Comparison of ENCODE assay signal across 1 cellular context in genomic region chr1:206890690-206891089, GRCh38.
A peak's percentile ranks its signal among the peaks of the same experiment; 100 is the strongest.
TF ChIP-seq lines count a peak whose summit lies in the region.

No MANE protein-coding gene starts in this region.

TF ChIP-seq in K562, 482 proteins besides CTCF, POLR2A, EP300 and RAD21 (continued from another document and continues in another):
- TF ChIP-seq HDAC8 (tag; IDR thresholded peaks at IDR 0.05) = no peak
- no peak for TF ChIP-seq ZNF512 (tag; IDR thresholded peaks at IDR 0.05)
- peak; percentile 26; the same call in 1 of the 2 replicates for TF ChIP-seq MAX (CRISPR knock-in tag; IDR thresholded peaks at IDR 0.05)
- no peak for TF ChIP-seq SP2 (IDR thresholded peaks at IDR 0.05; ENCODE audit: extremely low read depth, low read depth, low read length, poor library complexity, severe bottlenecking)
- TF ChIP-seq JUN (IDR thresholded peaks at IDR 0.05; ENCODE audit: borderline replicate concordance, low read depth, low read length) = no peak
- TF ChIP-seq JUN (CRISPR knock-in tag; IDR thresholded peaks at IDR 0.05; ENCODE audit: borderline replicate concordance) = no peak
- TF ChIP-seq NCOA6 (IDR thresholded peaks at IDR 0.05) = no peak
- no peak for TF ChIP-seq CREB3 (tag; conservative IDR thresholded peaks at IDR 0.05; ENCODE audit: low read depth)
- no peak for TF ChIP-seq RBM39 (optimal IDR thresholded peaks at IDR 0.05; ENCODE audit: low read depth, low read length)
- no peak for TF ChIP-seq FUS (optimal IDR thresholded peaks at IDR 0.05; ENCODE audit: low read depth, low read length)
- TF ChIP-seq TEAD4 (IDR thresholded peaks at IDR 0.05; ENCODE audit: low read length) = no peak
- no peak for TF ChIP-seq TEAD4 (CRISPR knock-in tag; IDR thresholded peaks at IDR 0.05; ENCODE audit: borderline replicate concordance)
- no peak for TF ChIP-seq SIN3A (IDR thresholded peaks at IDR 0.05; ENCODE audit: borderline replicate concordance in 2 of 2, control insufficient read depth in 1 of 2, low read depth in 2 of 2, low read length in 2 of 2)
- no peak for TF ChIP-seq ZNF165 (CRISPR knock-in tag; IDR thresholded peaks at IDR 0.05; ENCODE audit: borderline replicate concordance)
- no peak for TF ChIP-seq SFPQ (IDR thresholded peaks at IDR 0.05; ENCODE audit: low read depth, low read length)
- 0 out of 4 replicates have a peak, but pooled peaks of 1 of the 2 experiments have one; percentile 27 for TF ChIP-seq TEAD1 (CRISPR knock-in tag; IDR thresholded peaks at IDR 0.05)
- TF ChIP-seq DACH1 (IDR thresholded peaks at IDR 0.05; ENCODE audit: partially characterized antibody) = no peak
- no peak for TF ChIP-seq BCOR (IDR thresholded peaks at IDR 0.05)
- TF ChIP-seq ZNF146 (CRISPR knock-in tag; IDR thresholded peaks at IDR 0.05; ENCODE audit: unreplicated experiment) = no peak
- no peak for TF ChIP-seq NFXL1 (CRISPR knock-in tag; IDR thresholded peaks at IDR 0.05)
- no peak for TF ChIP-seq GTF2B (IDR thresholded peaks at IDR 0.05; ENCODE audit: extremely low read depth, insufficient read length)
- no peak for TF ChIP-seq YY1 (IDR thresholded peaks at IDR 0.05; ENCODE audit: borderline replicate concordance in 1 of 3, control insufficient read depth in 1 of 3, extremely low read depth in 1 of 3, insufficient read depth in 3 of 3, insufficient read length in 1 of 3, insufficient replicate concordance in 2 of 3, low read depth in 1 of 3, low read length in 2 of 3)
- TF ChIP-seq ZNF408 (CRISPR knock-in tag; IDR thresholded peaks at IDR 0.05; ENCODE audit: low read depth) = no peak
- TF ChIP-seq RREB1 (CRISPR knock-in tag; IDR thresholded peaks at IDR 0.05) = no peak
- no peak for TF ChIP-seq ZNF695 (CRISPR knock-in tag; IDR thresholded peaks at IDR 0.05)
- no peak for TF ChIP-seq TRIM28 (IDR thresholded peaks at IDR 0.05)
- no peak for TF ChIP-seq FOXP1 (CRISPR knock-in tag; IDR thresholded peaks at IDR 0.05)
- TF ChIP-seq ZKSCAN3 (CRISPR knock-in tag; IDR thresholded peaks at IDR 0.05) = no peak
- no peak for TF ChIP-seq SETDB1 (IDR thresholded peaks at IDR 0.05; ENCODE audit: low read length)
- TF ChIP-seq RAD51 (IDR thresholded peaks at IDR 0.05; ENCODE audit: borderline replicate concordance, low read depth) = no peak
- no peak for TF ChIP-seq JUNB (CRISPR knock-in tag; conservative IDR thresholded peaks at IDR 0.05)
- no peak for TF ChIP-seq ZMIZ1 (IDR thresholded peaks at IDR 0.05; ENCODE audit: low read depth in 2 of 2, low read length in 2 of 2)
- TF ChIP-seq BRD9 (IDR thresholded peaks at IDR 0.05; ENCODE audit: low read depth, partially characterized antibody) = no peak
- no peak for TF ChIP-seq MYBL2 (IDR thresholded peaks at IDR 0.05; ENCODE audit: low read depth)
- TF ChIP-seq MYBL2 (CRISPR knock-in tag; IDR thresholded peaks at IDR 0.05; ENCODE audit: borderline replicate concordance) = no peak
- TF ChIP-seq HNRNPK (IDR thresholded peaks at IDR 0.05; ENCODE audit: low read depth, low read length, poor library complexity, severe bottlenecking) = no peak
- no peak for TF ChIP-seq ZNF41 (CRISPR knock-in tag; conservative IDR thresholded peaks at IDR 0.05)
- TF ChIP-seq ZNF395 (CRISPR knock-in tag; IDR thresholded peaks at IDR 0.05) = no peak; the same call in 1 of the 2 replicates
- TF ChIP-seq RCOR1 (IDR thresholded peaks at IDR 0.05; ENCODE audit: borderline replicate concordance in 1 of 2, low read depth in 2 of 2, low read length in 2 of 2) = peak in 1 of 2 experiments; percentile 40; a peak in 1 of 4 replicates
- TF ChIP-seq CEBPG (CRISPR knock-in tag; IDR thresholded peaks at IDR 0.05) = no peak
- TF ChIP-seq CEBPG (tag; conservative IDR thresholded peaks at IDR 0.05 in 1 of 2, IDR thresholded peaks at IDR 0.05 in 1 of 2) = 0 out of 4 replicates have a peak, but pooled peaks of 1 of the 2 experiments have one; percentile 15
- TF ChIP-seq UBTF (IDR thresholded peaks at IDR 0.05; ENCODE audit: borderline replicate concordance in 1 of 2, low read depth in 2 of 2, low read length in 2 of 2) = no peak
- no peak for TF ChIP-seq HMGN3 (IDR thresholded peaks at IDR 0.05; ENCODE audit: borderline replicate concordance, extremely low read depth, insufficient read length, low read depth, low read length)
- TF ChIP-seq TCF7L2 (IDR thresholded peaks at IDR 0.05; ENCODE audit: low read depth, low read length) = no peak
- TF ChIP-seq HEY1 (CRISPR knock-in tag; IDR thresholded peaks at IDR 0.05; ENCODE audit: borderline replicate concordance) = no peak
- no peak for TF ChIP-seq ZKSCAN1 (IDR thresholded peaks at IDR 0.05; ENCODE audit: low read depth, low read length)
